In genomic region chr10:96112531-96112930, GRCh38 we compare ENCODE assay signal across 1 cellular context.
TF ChIP-seq lines count a peak whose summit lies in the region.

No MANE protein-coding gene starts in this region.

TF ChIP-seq in K562, 482 proteins besides CTCF, POLR2A, EP300 and RAD21 (continued from another document and continues in another):
- TF ChIP-seq POLR2AphosphoS5 (IDR thresholded peaks at IDR 0.05; ENCODE audit: control insufficient read depth, insufficient read depth, low read depth, low read length) (no peak), HDAC6 (IDR thresholded peaks at IDR 0.05; ENCODE audit: low read depth, low read length) (no peak), EHMT2 (IDR thresholded peaks at IDR 0.05) (0 out of 2 replicates have a peak, but pooled peaks have one; percentile 63), MTA3 (IDR thresholded peaks at IDR 0.05; ENCODE audit: borderline replicate concordance) (no peak), PRMT5 (CRISPR knock-in tag; IDR thresholded peaks at IDR 0.05) (no peak), BRCA1 (IDR thresholded peaks at IDR 0.05) (no peak), BRCA1 (CRISPR knock-in tag; IDR thresholded peaks at IDR 0.05) (no peak), RBBP5 (IDR thresholded peaks at IDR 0.05; ENCODE audit: borderline replicate concordance, insufficient read depth, low read length, poor library complexity, severe bottlenecking) (no peak), MCM5 (IDR thresholded peaks at IDR 0.05; ENCODE audit: low read depth) (no peak), ZFX (CRISPR knock-in tag; IDR thresholded peaks at IDR 0.05) (no peak), HNRNPH1 (optimal IDR thresholded peaks at IDR 0.05; ENCODE audit: low read depth, low read length) (no peak), POLR3G (IDR thresholded peaks at IDR 0.05; ENCODE audit: extremely low read depth, insufficient read length, insufficient replicate concordance) (no peak), ZKSCAN1 (IDR thresholded peaks at IDR 0.05; ENCODE audit: low read depth, low read length) (no peak), PBX2 (CRISPR knock-in tag; IDR thresholded peaks at IDR 0.05; ENCODE audit: low read depth) (no peak), PBX2 (tag; conservative IDR thresholded peaks at IDR 0.05; ENCODE audit: low read depth) (no peak), ZNF395 (CRISPR knock-in tag; IDR thresholded peaks at IDR 0.05) (no peak), KDM4B (IDR thresholded peaks at IDR 0.05; ENCODE audit: borderline replicate concordance in 2 of 2, low read depth in 1 of 2) (no peak), STAT5B (CRISPR knock-in tag; IDR thresholded peaks at IDR 0.05) (no peak), CBX2 (IDR thresholded peaks at IDR 0.05; ENCODE audit: insufficient read depth, low read length, poor library complexity, severe bottlenecking) (no peak), ZBTB7A (IDR thresholded peaks at IDR 0.05; ENCODE audit: borderline replicate concordance, control insufficient read depth, low read depth, low read length) (no peak), MAFG (tag; conservative IDR thresholded peaks at IDR 0.05) (peak; percentile 73), ELK3 (CRISPR knock-in tag; IDR thresholded peaks at IDR 0.05) (no peak), ARID3A (IDR thresholded peaks at IDR 0.05; ENCODE audit: borderline replicate concordance, low read depth, low read length) (no peak), LEF1 (IDR thresholded peaks at IDR 0.05) (no peak), KDM5B (IDR thresholded peaks at IDR 0.05; ENCODE audit: insufficient replicate concordance, low read depth, low read length) (no peak), SMARCA4 (IDR thresholded peaks at IDR 0.05) (peak; percentile 35; the same call in 1 of the 2 replicates), PTBP1 (IDR thresholded peaks at IDR 0.05; ENCODE audit: low read depth, low read length) (no peak), FUS (optimal IDR thresholded peaks at IDR 0.05; ENCODE audit: low read depth, low read length) (no peak), ZNF407 (IDR thresholded peaks at IDR 0.05; ENCODE audit: low read depth) (no peak), DLX4 (CRISPR knock-in tag; IDR thresholded peaks at IDR 0.05) (no peak), E4F1 (CRISPR knock-in tag; IDR thresholded peaks at IDR 0.05; ENCODE audit: borderline replicate concordance) (no peak), ZNF311 (CRISPR knock-in tag; IDR thresholded peaks at IDR 0.05) (no peak), SNIP1 (IDR thresholded peaks at IDR 0.05; ENCODE audit: low read depth) (no peak), MED1 (CRISPR knock-in tag; IDR thresholded peaks at IDR 0.05; ENCODE audit: borderline replicate concordance) (no peak), JUNB (CRISPR knock-in tag; conservative IDR thresholded peaks at IDR 0.05) (no peak), PREB (CRISPR knock-in tag; IDR thresholded peaks at IDR 0.05) (no peak), TRIM28 (IDR thresholded peaks at IDR 0.05) (no peak), BDP1 (IDR thresholded peaks at IDR 0.05; ENCODE audit: insufficient read depth, insufficient read length) (no peak), GTF3C2 (IDR thresholded peaks at IDR 0.05; ENCODE audit: borderline replicate concordance, extremely low read depth, insufficient read length) (no peak), ZNF778 (CRISPR knock-in tag; IDR thresholded peaks at IDR 0.05) (no peak)
